Comparison of ENCODE assay signal across 7 cellular contexts in the genomic region with DNA sequence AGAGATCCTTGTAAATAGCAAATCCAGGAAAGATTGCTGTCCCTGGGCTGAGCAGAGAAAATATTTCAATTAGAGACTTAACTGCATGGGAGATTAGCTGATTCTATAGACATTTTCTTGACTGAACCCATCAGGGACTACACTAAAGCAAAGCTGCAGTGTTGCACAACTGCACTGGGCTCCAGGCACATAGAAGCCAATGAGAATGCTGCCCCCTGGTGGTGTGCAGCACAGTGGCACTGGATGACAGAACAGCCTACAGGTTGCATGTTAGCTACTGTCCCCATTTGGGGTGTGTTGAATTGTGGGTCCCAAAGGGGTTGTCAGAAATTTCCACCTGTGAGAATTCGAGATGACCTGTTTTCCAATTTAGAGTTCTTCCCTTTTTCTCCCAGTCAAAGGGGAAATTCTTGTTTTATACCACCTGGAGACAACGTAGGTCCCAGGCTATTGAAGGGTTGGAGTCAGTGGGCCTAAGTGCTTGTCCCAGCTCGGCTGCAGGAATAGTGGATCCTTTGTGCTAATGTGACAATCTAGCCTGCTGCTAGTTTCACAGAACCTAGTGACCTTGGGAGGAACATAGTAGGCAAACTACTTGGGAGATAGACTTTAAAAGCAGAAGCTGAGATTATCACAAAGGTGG.
A peak's percentile ranks its signal among the peaks of the same experiment; 100 is the strongest.
DNase-seq lines count a peak whose midpoint lies in the region; ATAC-seq, FAIRE-seq and TF ChIP-seq lines count a peak whose summit lies in the region.

No MANE protein-coding gene starts in this region.

- H3K27ac ChIP-seq in SJSA1 = no peak overlapping the region
- H3K27ac ChIP-seq in GM12878 (ENCODE audit: control insufficient read depth, insufficient read depth) = no peak overlapping the region

- DNase-seq in GM06990 (ENCODE audit: extremely low read depth, insufficient read length) (no peak), M059J (ENCODE audit: low read depth) (peak; percentile 54), SJSA1 (ENCODE audit: low read depth in 1 of 2, low spot score in 2 of 2) (peak; percentile 5 to 46), GM12878 (ENCODE audit: low read depth, low spot score) (no peak), iris pigment epithelial cell (ENCODE audit: low read depth) (peak; percentile 75)
- peak; percentile 61 to 68 for DNase-seq in stimulated activated CD4-positive, alpha-beta T cell treated with anti-CD3 and anti-CD28 coated beads, Interleukin-2, amount 100 ng/mL, for 48 hours

- H3K9ac ChIP-seq in GM12878 (ENCODE audit: control insufficient read depth, insufficient read depth, low read length) = no peak overlapping the region

- peak; percentile 88 for TF ChIP-seq CTCF in GM06990 (IDR thresholded peaks at IDR 0.05; ENCODE audit: insufficient read depth, low read length, poor library complexity, severe bottlenecking)
- TF ChIP-seq CTCF in GM12878 (IDR thresholded peaks at IDR 0.05 in 2 of 3, conservative IDR thresholded peaks at IDR 0.05 in 1 of 3; ENCODE audit: control insufficient read depth in 2 of 3, extremely low read depth in 1 of 3, insufficient read depth in 1 of 3, low read depth in 3 of 3, low read length in 3 of 3) = peak; percentile 77 to 89 (median 82)

- SMC1A ChIA-PET in GM12878 (lab: Charles Lee; ENCODE audit: uncharacterized antibody, unreplicated experiment) = interaction anchor here (0.6 to 1.7 kb wide), 6 partner anchors 17 to 265 kb away, joined by 3 to 10 read pairs (median 3); no protein-coding TSS in a partner anchor

- no peaks in the 10 kb centered on the region for H3K4me1 ChIP-seq in SJSA1 (replicated peaks)
- no peaks in the 10 kb centered on the region for H3K4me1 ChIP-seq in GM12878 (ENCODE audit: control insufficient read depth, insufficient read depth, low read length)

- in situ Hi-C loops in GM12878 (cut with MboI) = no loop called here

- BruUV-seq in GM12878 (replicated peaks; lab: Mats Ljungman, UMichigan) = no TSS peak

- CTCF ChIA-PET in GM12878 (lab: Yijun Ruan, JAX) = interaction anchor here (0.6 to 3.4 kb wide), 22 partner anchors 9 to 353 kb away, joined by 3 to 28 read pairs (median 4); no protein-coding TSS in a partner anchor

- TF ChIP-seq POLR2A in GM12878 (IDR thresholded peaks at IDR 0.05; ENCODE audit: low read depth, low read length) = no peak

- no peaks in the 10 kb centered on the region for H3K36me3 ChIP-seq in GM06990 (ENCODE audit: control insufficient read depth, insufficient read depth, low read length)
- H3K36me3 ChIP-seq in SJSA1 = no peaks in the 10 kb centered on the region
- H3K36me3 ChIP-seq in GM12878 (ENCODE audit: control insufficient read depth in 2 of 2, insufficient read depth in 2 of 2, low read length in 1 of 2) = no peaks in the 10 kb centered on the region

- WGBS in GM12878 (ENCODE audit: insufficient coverage, insufficient replicate concordance, low lambda C conversion rate, missing lambda C conversion rate) = 0% methylated on average over 3 of the region's 3 CpGs

- H3K4me3 ChIP-seq in GM06990 (replicated peaks; ENCODE audit: low read depth, low read length) (no peak overlapping the region), SJSA1 (no peak overlapping the region), GM12878 (no peak overlapping the region)

- no peak overlapping the region for H2AFZ ChIP-seq in GM12878 (ENCODE audit: control insufficient read depth, low read depth, low read length)

- peak; percentile 78 for FAIRE-seq in GM12878 (lab: Jason Lieb, UNC)

- H3K4me2 ChIP-seq in GM12878 (ENCODE audit: control insufficient read depth, insufficient read depth) = no peak overlapping the region

- peak; percentile 58 for TF ChIP-seq RAD21 in GM12878 (IDR thresholded peaks at IDR 0.05; ENCODE audit: insufficient read depth, low read depth, low read length)

- H3K27me3 ChIP-seq in GM06990 (replicated peaks; ENCODE audit: control insufficient read depth, insufficient read depth, low read length) = no peaks in the 10 kb centered on the region
- H3K27me3 ChIP-seq in SJSA1 (replicated peaks) = no peaks in the 10 kb centered on the region
- H3K27me3 ChIP-seq in GM12878 (replicated peaks in 1 of 2; ENCODE audit: control insufficient read depth in 2 of 2, insufficient read depth in 2 of 2, low read length in 1 of 2) = peaks cover 0 to 2% of the 10 kb centered on the region in 2 experiments; a peak in 2 of 4 replicates

- TF ChIP-seq EP300 in GM12878 (IDR thresholded peaks at IDR 0.05; ENCODE audit: borderline replicate concordance in 1 of 2, control insufficient read depth in 1 of 2, low read depth in 2 of 2, low read length in 2 of 2) = no peak

- RAD21 ChIA-PET in GM12878 (lab: Charles Lee; ENCODE audit: unreplicated experiment) = interaction anchor here (0.5 to 1.3 kb wide), 5 partner anchors 9 to 255 kb away, joined by 3 to 4 read pairs (median 4); no protein-coding TSS in a partner anchor

- POLR2A ChIA-PET in GM12878 (lab: Charles Lee) = interaction anchor here (0.8 kb wide), 1 partner anchor 17 kb away, joined by 3 read pairs; no protein-coding TSS in a partner anchor

- H3K79me2 ChIP-seq in GM12878 (ENCODE audit: control insufficient read depth, insufficient read depth, low read length) = no peaks in the 10 kb centered on the region

- ATAC-seq in GM12878 (peak; percentile 92), GM21529 (IDR thresholded peaks at IDR 0.05; ENCODE audit: unreplicated experiment) (no peak)

- no peaks in the 10 kb centered on the region for H4K20me1 ChIP-seq in GM12878 (ENCODE audit: control insufficient read depth, insufficient read depth)

- intact Hi-C loops in GM12878 (cut with micrococcal nuclease; ENCODE audit: unreplicated experiment) = loop anchor here (1.0 kb wide), 1 partner anchor 256 kb away; no protein-coding TSS in a partner anchor

- H3K9me3 ChIP-seq in SJSA1 (replicated peaks) (no peaks in the 10 kb centered on the region), GM12878 (replicated peaks; ENCODE audit: control insufficient read depth, insufficient read depth, low read length) (no peaks in the 10 kb centered on the region)

TF ChIP-seq in GM12878, 131 proteins besides CTCF, POLR2A, EP300 and RAD21:
- no peak for TF ChIP-seq TARDBP (IDR thresholded peaks at IDR 0.05; ENCODE audit: borderline replicate concordance)
- TF ChIP-seq ZNF384 (IDR thresholded peaks at IDR 0.05; ENCODE audit: borderline replicate concordance, low read depth, low read length) = no peak
- TF ChIP-seq CEBPB (IDR thresholded peaks at IDR 0.05; ENCODE audit: borderline replicate concordance in 1 of 2, low read depth in 2 of 2, low read length in 2 of 2) = peak in 1 of 2 experiments; percentile 68; a peak in 1 of 4 replicates
- TF ChIP-seq YY1 (IDR thresholded peaks at IDR 0.05; ENCODE audit: low read depth, low read length) = 0 out of 2 replicates have a peak, but pooled peaks have one; percentile 24
- no peak for TF ChIP-seq CBX5 (IDR thresholded peaks at IDR 0.05; ENCODE audit: low read depth)
- no peak for TF ChIP-seq HCFC1 (IDR thresholded peaks at IDR 0.05; ENCODE audit: low read length)
- TF ChIP-seq SMC3 (IDR thresholded peaks at IDR 0.05; ENCODE audit: borderline replicate concordance, low read length) = peak; percentile 71
- TF ChIP-seq, protein P1, sequence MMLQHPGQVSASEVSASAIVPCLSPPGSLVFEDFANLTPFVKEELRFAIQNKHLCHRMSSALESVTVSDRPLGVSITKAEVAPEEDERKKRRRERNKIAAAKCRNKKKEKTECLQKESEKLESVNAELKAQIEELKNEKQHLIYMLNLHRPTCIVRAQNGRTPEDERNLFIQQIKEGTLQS (IDR thresholded peaks at IDR 0.05; ENCODE audit: borderline replicate concordance, extremely low read depth, low read depth, low read length) = no peak

Comparison
In these comparisons a context has a peak if more than half of its experiments do, and no peak if none do; other contexts are left out.
1. DNase-seq: peak in M059J (single experiment), SJSA1 (2 of 2), iris pigment epithelial cell (single experiment) and stimulated activated CD4-positive, alpha-beta T cell treated with anti-CD3 and anti-CD28 coated beads, Interleukin-2, amount 100 ng/mL, for 48 hours (2 of 2); none in GM06990 (single experiment) and GM12878 (single experiment).